In genomic region chr6:169420912-169421543, GRCh38 we compare ENCODE assay signal across 9 cellular contexts.
DNase-seq lines count a peak whose midpoint lies in the region; ATAC-seq and TF ChIP-seq lines count a peak whose summit lies in the region.
"Had no signal": no experiment of that assay in that cellular context is flagged by ENCODE, and none has a peak within 500 bp of the region (broad histone marks: within the 10 kb centered on the region; RNA-seq: fewer than 3 reads in every experiment).

No MANE protein-coding gene starts in this region.

- peak; percentile 57 for TF ChIP-seq RAD21 in HCT116 (IDR thresholded peaks at IDR 0.05; ENCODE audit: low read depth)

- POLR2A ChIA-PET in HCT116 (lab: Charles Lee), result no interaction called here

- no peak overlapping the region for H3K27ac ChIP-seq in HCT116 (ENCODE audit: low read depth, low read length)

- peak; percentile 100 for ATAC-seq in HCT116
- no peak for ATAC-seq in activated T-cell treated with anti-CD3 and anti-CD28 coated beads, Interleukin-2, amount 50 U/mL, for 4 hours

- intact Hi-C loops in HCT116 (cut with micrococcal nuclease), result no loop called here

- no peaks in the 10 kb centered on the region for H3K4me1 Mint-ChIP-seq in activated T-cell treated with anti-CD3 and anti-CD28 coated beads, Interleukin-2, amount 50 U/mL, for 4 hours (ENCODE audit: low read depth)
- H3K4me1 Mint-ChIP-seq: activated naive CD8-positive, alpha-beta T cell treated with anti-CD3 and anti-CD28 coated beads, Interleukin-2, amount 10 ng/mL, durations not matched to agents 7 days and 5 days had no signal

- no peak overlapping the region for H2AFZ ChIP-seq in HCT116 (ENCODE audit: low read depth, low read length, poor library complexity, severe bottlenecking)

- H3K9me3 ChIP-seq in HCT116 (ENCODE audit: control insufficient read depth in 1 of 2, insufficient read depth in 1 of 2, low read depth in 1 of 2, low read length in 2 of 2), result no peaks in the 10 kb centered on the region; a peak in 2 of 4 replicates

- RAD21 ChIA-PET in HCT116 (lab: Charles Lee; ENCODE audit: low non-redundant PET in 1 of 2, low total read pairs in 2 of 2, uncharacterized antibody in 2 of 2, unreplicated experiment in 2 of 2), result no interaction called here

- CTCF ChIA-PET in HCT116 (lab: Charles Lee), result interaction anchor here (0.6 to 1.2 kb wide), 2 partner anchors 14 to 16 kb away, joined by 3 read pairs; no protein-coding TSS in a partner anchor

- no peak for TF ChIP-seq POLR2A in HCT116 (IDR thresholded peaks at IDR 0.05; ENCODE audit: borderline replicate concordance, extremely low read depth, insufficient read depth, insufficient read length)

- H3K9me3 Mint-ChIP-seq in activated T-cell treated with anti-CD3 and anti-CD28 coated beads, Interleukin-2, amount 50 U/mL, for 4 hours, result no peaks in the 10 kb centered on the region

- no peaks in the 10 kb centered on the region for H3K27me3 ChIP-seq in HCT116 (ENCODE audit: insufficient read depth, low read length)

- TF ChIP-seq CTCF in AG09319 (IDR thresholded peaks at IDR 0.05; ENCODE audit: low read depth, low read length), result peak; percentile 26
- peak; percentile 50 to 69 (median 64) for TF ChIP-seq CTCF in HCT116 (IDR thresholded peaks at IDR 0.05 in 2 of 3, conservative IDR thresholded peaks at IDR 0.05 in 1 of 3; ENCODE audit: borderline replicate concordance in 1 of 3, insufficient read depth in 1 of 3, low read depth in 2 of 3, low read length in 2 of 3)
- peak; percentile 34; the same call in 1 of the 2 replicates for TF ChIP-seq CTCF in WI38 (IDR thresholded peaks at IDR 0.05; ENCODE audit: low read depth, low read length)

- H3K4me3 Mint-ChIP-seq in activated T-cell treated with anti-CD3 and anti-CD28 coated beads, Interleukin-2, amount 50 U/mL, for 4 hours, result no peak overlapping the region
- H3K4me3 Mint-ChIP-seq: activated naive CD8-positive, alpha-beta T cell treated with anti-CD3 and anti-CD28 coated beads, Interleukin-2, amount 10 ng/mL, durations not matched to agents 7 days and 5 days had no signal

- 0 out of 2 replicates have a peak overlapping the region, but pooled peaks have one; percentile 21 for H3K4me2 ChIP-seq in HCT116 (ENCODE audit: low read length)

- H4K20me1 ChIP-seq in HCT116 (ENCODE audit: insufficient read depth), result no peaks in the 10 kb centered on the region

- H3K27me3 Mint-ChIP-seq in activated T-cell treated with anti-CD3 and anti-CD28 coated beads, Interleukin-2, amount 50 U/mL, for 4 hours (ENCODE audit: low read depth), result peaks cover 3% of the 10 kb centered on the region
- H3K27me3 Mint-ChIP-seq: activated naive CD8-positive, alpha-beta T cell treated with anti-CD3 and anti-CD28 coated beads, Interleukin-2, amount 10 ng/mL, durations not matched to agents 7 days and 5 days had no signal

- H3K4me3 ChIP-seq in HCT116 (replicated peaks in 1 of 2; ENCODE audit: low read depth in 1 of 2, low read length in 2 of 2) (no peak overlapping the region), WI38 (ENCODE audit: low read depth, low read length) (no peak overlapping the region)

- no peaks in the 10 kb centered on the region for H3K36me3 ChIP-seq in HCT116 (ENCODE audit: control insufficient read depth in 1 of 2, insufficient read depth in 2 of 2, low read length in 2 of 2)

- DNase-seq in AG09319 (ENCODE audit: extremely low read depth, low read depth), result no peak
- DNase-seq in HCT116 (ENCODE audit: low read depth, low spot score), result peak; percentile 26
- DNase-seq in kidney tubule cell (ENCODE audit: low spot score), result peak; percentile 73
- no peak for DNase-seq in activated T-cell treated with anti-CD3 and anti-CD28 coated beads, Interleukin-2, amount 50 U/mL, for 4 hours
- DNase-seq in NCI-H2029 treated with DMSO at 0.1 percent for 48 hours (lab: John Stamatoyannopoulos, UW), result no peak
- no peak for DNase-seq in DMS114 treated with DMSO at 0.1 percent for 48 hours (lab: John Stamatoyannopoulos, UW; ENCODE audit: unreplicated experiment)
- DNase-seq in SIG-M5 (lab: John Stamatoyannopoulos, UW), result no peak
- DNase-seq: activated naive CD8-positive, alpha-beta T cell treated with anti-CD3 and anti-CD28 coated beads, Interleukin-2, amount 10 ng/mL, durations not matched to agents 7 days and 5 days had no signal

- H3K4me1 ChIP-seq in HCT116 (ENCODE audit: control insufficient read depth in 1 of 2, insufficient read depth in 2 of 2, low read length in 2 of 2), result no peaks in the 10 kb centered on the region

- no peaks in the 10 kb centered on the region for H3K9me2 ChIP-seq in HCT116 (ENCODE audit: insufficient read depth)

- no TSS peak for BruUV-seq in HCT116 (replicated peaks; lab: Mats Ljungman, UMichigan)

- no peak overlapping the region for H3K9ac ChIP-seq in HCT116 (ENCODE audit: low read length)

- H3K79me2 ChIP-seq in HCT116 (ENCODE audit: insufficient read depth, low read length), result no peaks in the 10 kb centered on the region

- H3K36me3 Mint-ChIP-seq in activated T-cell treated with anti-CD3 and anti-CD28 coated beads, Interleukin-2, amount 50 U/mL, for 4 hours (ENCODE audit: insufficient read depth), result no peaks in the 10 kb centered on the region
- H3K36me3 Mint-ChIP-seq: activated naive CD8-positive, alpha-beta T cell treated with anti-CD3 and anti-CD28 coated beads, Interleukin-2, amount 10 ng/mL, durations not matched to agents 7 days and 5 days had no signal

TF ChIP-seq in HCT116, 20 proteins besides CTCF, POLR2A, EP300 and RAD21:
- no peak for TF ChIP-seq TCF7L2 (IDR thresholded peaks at IDR 0.05; ENCODE audit: borderline replicate concordance, extremely low read depth, insufficient read depth, insufficient read length)
- TF ChIP-seq POLR2AphosphoS5 (IDR thresholded peaks at IDR 0.05; ENCODE audit: low read depth, low read length), result no peak
- TF ChIP-seq, protein P1, sequence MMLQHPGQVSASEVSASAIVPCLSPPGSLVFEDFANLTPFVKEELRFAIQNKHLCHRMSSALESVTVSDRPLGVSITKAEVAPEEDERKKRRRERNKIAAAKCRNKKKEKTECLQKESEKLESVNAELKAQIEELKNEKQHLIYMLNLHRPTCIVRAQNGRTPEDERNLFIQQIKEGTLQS (IDR thresholded peaks at IDR 0.05), result no peak
- TF ChIP-seq ELF1 (IDR thresholded peaks at IDR 0.05; ENCODE audit: borderline replicate concordance, low read depth), result no peak
- TF ChIP-seq EZH2 (IDR thresholded peaks at IDR 0.05), result no peak
- no peak for TF ChIP-seq ZNF274 (IDR thresholded peaks at IDR 0.05; ENCODE audit: low read depth, low read length)
- TF ChIP-seq ZFX (IDR thresholded peaks at IDR 0.05), result no peak
- TF ChIP-seq EZH2phosphoT487 (IDR thresholded peaks at IDR 0.05; ENCODE audit: borderline replicate concordance), result no peak
- TF ChIP-seq FOSL1 (IDR thresholded peaks at IDR 0.05; ENCODE audit: low read depth), result no peak
- no peak for TF ChIP-seq REST (IDR thresholded peaks at IDR 0.05; ENCODE audit: low read depth)
- no peak for TF ChIP-seq CBX3 (IDR thresholded peaks at IDR 0.05; ENCODE audit: low read depth)
- TF ChIP-seq SP1 (IDR thresholded peaks at IDR 0.05; ENCODE audit: low read depth), result no peak
- TF ChIP-seq CEBPB (IDR thresholded peaks at IDR 0.05; ENCODE audit: low read depth), result no peak
- TF ChIP-seq MAX (IDR thresholded peaks at IDR 0.05), result no peak
- TF ChIP-seq SRF (IDR thresholded peaks at IDR 0.05; ENCODE audit: low read depth), result no peak
- no peak for TF ChIP-seq EGR1 (IDR thresholded peaks at IDR 0.05; ENCODE audit: low read depth)

Comparison
In these comparisons a context has a peak if more than half of its experiments do, and no peak if none do; other contexts are left out.
1. DNase-seq: peak in HCT116 (single experiment) and kidney tubule cell (single experiment); none in AG09319 (single experiment), activated T-cell treated with anti-CD3 and anti-CD28 coated beads, Interleukin-2, amount 50 U/mL, for 4 hours (single experiment), NCI-H2029 treated with DMSO at 0.1 percent for 48 hours (single experiment), DMS114 treated with DMSO at 0.1 percent for 48 hours (single experiment) and SIG-M5 (single experiment).
2. Peak in every context shown above with its lines, with median percentiles within 50 percentile points of each other: CTCF ChIP-seq.